Comparison of ENCODE assay signal across 11 cellular contexts in the genomic region with DNA sequence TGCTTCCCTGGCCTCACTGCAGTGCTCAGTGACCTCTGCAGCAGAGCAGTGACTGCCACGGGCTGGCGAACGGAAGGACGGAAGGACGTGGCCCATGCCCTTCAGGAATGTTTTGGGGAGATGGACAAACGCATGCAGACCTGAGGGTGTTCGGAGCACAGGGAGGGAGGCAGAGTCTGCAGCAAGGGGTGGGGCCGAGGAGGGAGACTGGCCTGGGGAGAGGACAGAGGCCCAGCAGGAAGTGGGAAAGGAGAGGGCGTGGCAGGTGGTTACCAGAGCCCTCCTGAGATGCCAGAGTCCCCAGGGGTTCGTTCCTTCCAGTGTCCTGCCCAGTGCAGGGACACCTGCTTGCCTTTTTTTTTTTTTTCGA.
A peak's percentile ranks its signal among the peaks of the same experiment; 100 is the strongest.
DNase-seq lines count a peak whose midpoint lies in the region; TF ChIP-seq lines count a peak whose summit lies in the region.
"Had no signal": no experiment of that assay in that cellular context is flagged by ENCODE, and none has a peak within 500 bp of the region (broad histone marks: within the 10 kb centered on the region; RNA-seq: fewer than 3 reads in every experiment).

No MANE protein-coding gene starts in this region.

- intact Hi-C loops in dendritic cell treated with granulocyte-macrophage colony-stimulating factor and Interleukin-4, amounts not matched to agents 40 ng/mL and 50 ng/mL, for 4 days (cut with micrococcal nuclease), result no loop called here

- H3K36me3 ChIP-seq in mucosa of rectum (ENCODE audit: control insufficient read depth in 2 of 2, insufficient read depth in 2 of 2, low read length in 2 of 2), result no peaks in the 10 kb centered on the region

- peak overlapping the region; percentile 51 for H3K4me3 Mint-ChIP-seq in dendritic cell treated with granulocyte-macrophage colony-stimulating factor and Interleukin-4, amounts not matched to agents 40 ng/mL and 50 ng/mL, for 4 days
- H3K4me3 Mint-ChIP-seq: activated CD4-positive, alpha-beta T cell treated with anti-CD3 and anti-CD28 coated beads, Interleukin-2, amount 10 ng/mL, durations not matched to agents 7 days and 5 days had no signal

- H3K4me1 ChIP-seq in mucosa of rectum (ENCODE audit: control insufficient read depth in 2 of 2, insufficient read depth in 2 of 2, low read length in 2 of 2), result peaks cover 23 to 27% of the 10 kb centered on the region in 2 donors

- peak overlapping the region; percentile 62 for H3K27ac Mint-ChIP-seq in dendritic cell treated with granulocyte-macrophage colony-stimulating factor and Interleukin-4, amounts not matched to agents 40 ng/mL and 50 ng/mL, for 4 days
- H3K27ac Mint-ChIP-seq: activated CD4-positive, alpha-beta T cell treated with anti-CD3 and anti-CD28 coated beads, Interleukin-2, amount 10 ng/mL, durations not matched to agents 7 days and 5 days had no signal

- H3K36me3 Mint-ChIP-seq in dendritic cell treated with granulocyte-macrophage colony-stimulating factor and Interleukin-4, amounts not matched to agents 40 ng/mL and 50 ng/mL, for 4 days (ENCODE audit: low read depth), result peaks cover 25% of the 10 kb centered on the region

- peak overlapping the region; percentile 48 to 62 for H3K9ac ChIP-seq in mucosa of rectum (ENCODE audit: low read depth in 1 of 2, low read length in 2 of 2)

- H3K27me3 Mint-ChIP-seq in dendritic cell treated with granulocyte-macrophage colony-stimulating factor and Interleukin-4, amounts not matched to agents 40 ng/mL and 50 ng/mL, for 4 days, result peaks cover 2% of the 10 kb centered on the region

- TF ChIP-seq CTCF in C4-2B (conservative IDR thresholded peaks at IDR 0.05) (no peak), LNCaP clone FGC (IDR thresholded peaks at IDR 0.05; ENCODE audit: control insufficient read depth, extremely low read depth, insufficient read depth) (no peak)

- DNase-seq in LNCaP clone FGC (ENCODE audit: low read depth) (no peak), NCI-H526 treated with DMSO at 0.1 percent for 48 hours (lab: John Stamatoyannopoulos, UW) (no peak), NCI-H1694 (lab: John Stamatoyannopoulos, UW) (no peak), foreskin melanocyte (no peak)
- DNase-seq in activated CD4-positive, CD25-positive, alpha-beta regulatory T cell treated with anti-CD3 and anti-CD28 coated beads, Interleukin-2, amount 50 U/mL, for 72 hours, result no peak
- DNase-seq: activated CD4-positive, alpha-beta T cell treated with anti-CD3 and anti-CD28 coated beads, Interleukin-2, amount 10 ng/mL, durations not matched to agents 7 days and 5 days; NCI-H2171; small intestine had no signal

- H3K27ac ChIP-seq in C4-2B (peak overlapping the region; percentile 59), mucosa of rectum (ENCODE audit: low read depth in 2 of 2, low read length in 2 of 2) (peak overlapping the region; percentile 76 to 86)

- no peaks in the 10 kb centered on the region for H3K27me3 ChIP-seq in mucosa of rectum (ENCODE audit: control insufficient read depth in 2 of 2, insufficient read depth in 2 of 2, low read length in 2 of 2)

- H3K9me3 Mint-ChIP-seq in dendritic cell treated with granulocyte-macrophage colony-stimulating factor and Interleukin-4, amounts not matched to agents 40 ng/mL and 50 ng/mL, for 4 days, result no peaks in the 10 kb centered on the region
- H3K9me3 Mint-ChIP-seq: activated CD4-positive, alpha-beta T cell treated with anti-CD3 and anti-CD28 coated beads, Interleukin-2, amount 10 ng/mL, durations not matched to agents 7 days and 5 days had no signal

- no peaks in the 10 kb centered on the region for H3K9me3 ChIP-seq in mucosa of rectum (ENCODE audit: control insufficient read depth in 2 of 2, low read length in 2 of 2)

- H3K4me3 ChIP-seq in LNCaP clone FGC (ENCODE audit: low read depth, low read length) (peak overlapping the region; percentile 6; the same call in 1 of the 2 replicates), mucosa of rectum (ENCODE audit: low read length in 2 of 2) (peak overlapping the region; percentile 11 to 62)

- H3K4me1 Mint-ChIP-seq in dendritic cell treated with granulocyte-macrophage colony-stimulating factor and Interleukin-4, amounts not matched to agents 40 ng/mL and 50 ng/mL, for 4 days (ENCODE audit: low read depth), result peaks cover 56% of the 10 kb centered on the region
